Comparison of ENCODE assay signal across 20 cellular contexts in genomic region chr4:7003879-7004240, GRCh38.
"Had no signal": no experiment of that assay in that cellular context is flagged by ENCODE, and none has a peak within 500 bp of the region (broad histone marks: within the 10 kb centered on the region; RNA-seq: fewer than 3 reads in every experiment).

No MANE protein-coding gene starts in this region.

- H3K9me3 Mint-ChIP-seq: activated CD4-positive, alpha-beta memory T cell treated with anti-CD3 and anti-CD28 coated beads, Interleukin-2, amount 10 ng/mL, durations not matched to agents 7 days and 5 days; activated naive CD8-positive, alpha-beta T cell treated with anti-CD3 and anti-CD28 coated beads, Interleukin-2, amount 10 ng/mL, durations not matched to agents 7 days and 5 days; activated T-cell treated with anti-CD3 and anti-CD28 coated beads, Interleukin-2, amount 50 U/mL, for 4 hours; memory B cell; natural killer cell treated with Interleukin-12 subunit alpha and Interleukin-12 subunit beta and Interleukin-15 and Interleukin-18, amount 100 ng/mL, for 72 hours; stimulated activated naive B cell treated with anti-CD40 and anti-IgM and Interleukin-4, amounts not matched to agents 10 μg/mL and 1 μg/mL and 100 μg/mL, for 72 hours had no signal

- H3K36me3 ChIP-seq: uterus had no signal

- H3K27ac ChIP-seq: left ventricle myocardium inferior, thyroid gland, uterus, WERI-Rb-1 had no signal

- H3K4me3 ChIP-seq: left ventricle myocardium inferior, thyroid gland, uterus had no signal

- H3K27me3 Mint-ChIP-seq: activated CD4-positive, alpha-beta memory T cell treated with anti-CD3 and anti-CD28 coated beads, Interleukin-2, amount 10 ng/mL, durations not matched to agents 7 days and 5 days; activated CD4-positive, alpha-beta T cell treated with anti-CD3 and anti-CD28 coated beads for 36 hours; activated naive CD8-positive, alpha-beta T cell treated with anti-CD3 and anti-CD28 coated beads, Interleukin-2, amount 10 ng/mL, durations not matched to agents 7 days and 5 days; memory B cell; natural killer cell treated with Interleukin-12 subunit alpha and Interleukin-12 subunit beta and Interleukin-15 and Interleukin-18, amount 100 ng/mL, for 72 hours; progenitor cell of endocrine pancreas; stimulated activated naive B cell treated with anti-CD40 and anti-IgM and Interleukin-4, amounts not matched to agents 10 μg/mL and 1 μg/mL and 100 μg/mL, for 72 hours had no signal

- ATAC-seq: activated CD4-positive, alpha-beta T cell treated with anti-CD3 and anti-CD28 coated beads for 36 hours; activated T-cell treated with anti-CD3 and anti-CD28 coated beads, Interleukin-2, amount 50 U/mL, for 4 hours; natural killer cell treated with Interleukin-12 subunit alpha and Interleukin-12 subunit beta and Interleukin-15 and Interleukin-18, amount 100 ng/mL, for 72 hours; right cardiac atrium; stimulated activated naive B cell treated with anti-CD40 and anti-IgM and Interleukin-4, amounts not matched to agents 10 μg/mL and 1 μg/mL and 100 μg/mL, for 72 hours had no signal

- DNase-seq: activated CD4-positive, alpha-beta memory T cell treated with anti-CD3 and anti-CD28 coated beads, Interleukin-2, amount 10 ng/mL, durations not matched to agents 7 days and 5 days; activated CD4-positive, alpha-beta T cell treated with anti-CD3 and anti-CD28 coated beads for 36 hours; activated gamma-delta T cell treated with Interleukin-2 at 50 U/mL for 16 hours; activated naive CD8-positive, alpha-beta T cell treated with anti-CD3 and anti-CD28 coated beads, Interleukin-2, amount 10 ng/mL, durations not matched to agents 7 days and 5 days; activated T-cell treated with anti-CD3 and anti-CD28 coated beads, Interleukin-2, amount 50 U/mL, for 4 hours; anterior cingulate cortex; cerebellar nuclear complex; effector memory CD4-positive, alpha-beta T cell; left ventricle myocardium inferior; occipital lobe; right cardiac atrium; SK-N-SH; stimulated activated CD4-positive, alpha-beta T cell treated with anti-CD3 and anti-CD28 coated beads, Interleukin-2, amount 100 ng/mL, for 24 hours; stimulated activated naive B cell treated with anti-CD40 and anti-IgM and Interleukin-4, amounts not matched to agents 10 μg/mL and 1 μg/mL and 100 μg/mL, for 72 hours; thyroid gland; uterus; WERI-Rb-1 had no signal

- H3K9me3 ChIP-seq: left ventricle myocardium inferior, SK-N-SH, thyroid gland, uterus had no signal

- H3K4me3 Mint-ChIP-seq: activated CD4-positive, alpha-beta memory T cell treated with anti-CD3 and anti-CD28 coated beads, Interleukin-2, amount 10 ng/mL, durations not matched to agents 7 days and 5 days; activated CD4-positive, alpha-beta T cell treated with anti-CD3 and anti-CD28 coated beads for 36 hours; activated naive CD8-positive, alpha-beta T cell treated with anti-CD3 and anti-CD28 coated beads, Interleukin-2, amount 10 ng/mL, durations not matched to agents 7 days and 5 days; activated T-cell treated with anti-CD3 and anti-CD28 coated beads, Interleukin-2, amount 50 U/mL, for 4 hours; memory B cell; natural killer cell treated with Interleukin-12 subunit alpha and Interleukin-12 subunit beta and Interleukin-15 and Interleukin-18, amount 100 ng/mL, for 72 hours; stimulated activated naive B cell treated with anti-CD40 and anti-IgM and Interleukin-4, amounts not matched to agents 10 μg/mL and 1 μg/mL and 100 μg/mL, for 72 hours had no signal

- H3K4me1 ChIP-seq: left ventricle myocardium inferior, thyroid gland, uterus had no signal

- H3K27me3 ChIP-seq: thyroid gland, uterus had no signal

- H3K27ac Mint-ChIP-seq: activated CD4-positive, alpha-beta T cell treated with anti-CD3 and anti-CD28 coated beads for 36 hours; activated naive CD8-positive, alpha-beta T cell treated with anti-CD3 and anti-CD28 coated beads, Interleukin-2, amount 10 ng/mL, durations not matched to agents 7 days and 5 days; natural killer cell treated with Interleukin-12 subunit alpha and Interleukin-12 subunit beta and Interleukin-15 and Interleukin-18, amount 100 ng/mL, for 72 hours; stimulated activated naive B cell treated with anti-CD40 and anti-IgM and Interleukin-4, amounts not matched to agents 10 μg/mL and 1 μg/mL and 100 μg/mL, for 72 hours had no signal

- H3K4me2 ChIP-seq: SK-N-SH had no signal

- H3K9ac ChIP-seq: SK-N-SH had no signal

- H3K9me2 ChIP-seq: SK-N-SH had no signal
